Comparison of ENCODE assay signal across 2 cellular contexts in genomic region chr3:129593595-129594339, GRCh38.
TF ChIP-seq lines count a peak whose summit lies in the region.

No MANE protein-coding gene starts in this region.

TF ChIP-seq in IMR-90, 13 proteins besides CTCF, POLR2A, EP300 and RAD21:
- TF ChIP-seq CEBPB (IDR thresholded peaks at IDR 0.05; ENCODE audit: low read depth, low read length): no peak
- no peak for TF ChIP-seq NFE2L2 (IDR thresholded peaks at IDR 0.05; ENCODE audit: low read depth, low read length)
- no peak for TF ChIP-seq BHLHE40 (IDR thresholded peaks at IDR 0.05; ENCODE audit: low read depth, low read length)
- no peak for TF ChIP-seq FOS (IDR thresholded peaks at IDR 0.05; ENCODE audit: low read depth, low read length)
- TF ChIP-seq MAZ (IDR thresholded peaks at IDR 0.05; ENCODE audit: borderline replicate concordance, low read depth, low read length): no peak
- TF ChIP-seq MAFK (IDR thresholded peaks at IDR 0.05; ENCODE audit: low read depth, low read length): no peak
TF ChIP-seq in IMR-90: peak in this region for 0.

TF ChIP-seq in SK-N-SH, 30 proteins besides CTCF, POLR2A, EP300 and RAD21:
- no peak for TF ChIP-seq POLR2AphosphoS5 (IDR thresholded peaks at IDR 0.05; ENCODE audit: low read depth, low read length)
- no peak for TF ChIP-seq USF1 (IDR thresholded peaks at IDR 0.05; ENCODE audit: borderline replicate concordance, low read depth)
- TF ChIP-seq FOXM1 (IDR thresholded peaks at IDR 0.05; ENCODE audit: low read depth): no peak
- TF ChIP-seq SIN3A (IDR thresholded peaks at IDR 0.05; ENCODE audit: borderline replicate concordance, low read depth, low read length): no peak
- TF ChIP-seq, protein P1, sequence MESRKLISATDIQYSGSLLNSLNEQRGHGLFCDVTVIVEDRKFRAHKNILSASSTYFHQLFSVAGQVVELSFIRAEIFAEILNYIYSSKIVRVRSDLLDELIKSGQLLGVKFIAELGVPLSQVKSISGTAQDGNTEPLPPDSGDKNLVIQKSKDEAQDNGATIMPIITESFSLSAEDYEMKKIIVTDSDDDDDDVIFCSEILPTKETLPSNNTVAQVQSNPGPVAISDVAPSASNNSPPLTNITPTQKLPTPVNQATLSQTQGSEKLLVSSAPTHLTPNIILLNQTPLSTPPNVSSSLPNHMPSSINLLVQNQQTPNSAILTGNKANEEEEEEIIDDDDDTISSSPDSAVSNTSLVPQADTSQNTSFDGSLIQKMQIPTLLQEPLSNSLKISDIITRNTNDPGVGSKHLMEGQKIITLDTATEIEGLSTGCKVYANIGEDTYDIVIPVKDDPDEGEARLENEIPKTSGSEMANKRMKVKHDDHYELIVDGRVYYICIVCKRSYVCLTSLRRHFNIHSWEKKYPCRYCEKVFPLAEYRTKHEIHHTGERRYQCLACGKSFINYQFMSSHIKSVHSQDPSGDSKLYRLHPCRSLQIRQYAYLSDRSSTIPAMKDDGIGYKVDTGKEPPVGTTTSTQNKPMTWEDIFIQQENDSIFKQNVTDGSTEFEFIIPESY (IDR thresholded peaks at IDR 0.05; ENCODE audit: borderline replicate concordance, low read depth): no peak
- no peak for TF ChIP-seq GATA2 (CRISPR knock-in tag; IDR thresholded peaks at IDR 0.05)
- TF ChIP-seq NFIC (IDR thresholded peaks at IDR 0.05; ENCODE audit: borderline replicate concordance): no peak
- TF ChIP-seq TAF1 (IDR thresholded peaks at IDR 0.05; ENCODE audit: borderline replicate concordance, low read depth, low read length): no peak
- no peak for TF ChIP-seq GABPA (IDR thresholded peaks at IDR 0.05; ENCODE audit: low read depth)
- TF ChIP-seq MEF2A (IDR thresholded peaks at IDR 0.05; ENCODE audit: borderline replicate concordance, low read depth): no peak
- TF ChIP-seq, protein P2, sequence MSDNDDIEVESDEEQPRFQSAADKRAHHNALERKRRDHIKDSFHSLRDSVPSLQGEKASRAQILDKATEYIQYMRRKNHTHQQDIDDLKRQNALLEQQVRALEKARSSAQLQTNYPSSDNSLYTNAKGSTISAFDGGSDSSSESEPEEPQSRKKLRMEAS (IDR thresholded peaks at IDR 0.05; ENCODE audit: low read depth): no peak
- no peak for TF ChIP-seq IRF3 (IDR thresholded peaks at IDR 0.05; ENCODE audit: low read depth, low read length)
TF ChIP-seq in SK-N-SH: peak in this region for 0.
